In genomic region chr10:114043532-114044250, GRCh38 we compare ENCODE assay signal across 8 cellular contexts. TPM values are rescaled to one million over a fixed set of nuclear protein-coding genes. Genes with fewer than 3 reads are reported as not detected.
DNase-seq lines count a peak whose midpoint lies in the region; ATAC-seq and TF ChIP-seq lines count a peak whose summit lies in the region.

TSS of gene ADRB1 (plus strand) at chr10:114043866. CDS start at chr10:114044133, 267 bp downstream.

- in situ Hi-C loops in Panc1 (cut with HindIII; ENCODE audit: low pct_unique_long_range_greater_than_20kb, low sequenced_read_pairs): no loop called here

- DNase-seq in AG08395 (ENCODE audit: low spot score) (peak; percentile 20), Panc1 (ENCODE audit: low read depth, low spot score) (no peak), ascending aorta (ENCODE audit: low spot score in 2 of 2) (peak in 1 of 2 donors; percentile 77), hepatocyte (ENCODE audit: low spot score) (peak; percentile 76), posterior vena cava (ENCODE audit: low spot score) (peak; percentile 91)

- peak within 1 kb of the TSS; percentile 94 for H3K4me2 ChIP-seq in hepatocyte

- CTCF ChIA-PET in Panc1 (lab: Charles Lee): interaction anchor here (0.6 kb wide), 2 partner anchors 86 to 315 kb away, joined by 3 to 5 read pairs; no protein-coding TSS in a partner anchor

- H3K27ac ChIP-seq in Panc1 (ENCODE audit: low read length) (peak within 1 kb of the TSS; percentile 89), ascending aorta (no peak within 1 kb of the TSS), hepatocyte (no peak within 1 kb of the TSS)

- H3K4me1 ChIP-seq in Panc1 (ENCODE audit: control insufficient read depth, insufficient read depth, low read length): peaks cover 45% of the 10 kb centered on the region
- no peaks in the 10 kb centered on the region for H3K4me1 ChIP-seq in ascending aorta
- H3K4me1 ChIP-seq in hepatocyte (ENCODE audit: insufficient read depth): no peaks in the 10 kb centered on the region

- no peaks in the 10 kb centered on the region for H3K79me2 ChIP-seq in hepatocyte

- intact Hi-C loops in Panc1 (cut with micrococcal nuclease; ENCODE audit: unreplicated experiment) (loop anchor here (10.0 kb wide), 1 partner anchor 119 kb away; no protein-coding TSS in a partner anchor), ascending aorta (cut with DNase I) (no loop called here), posterior vena cava (cut with DNase I) (no loop called here)

- peak within 1 kb of the TSS; percentile 52 for H2AFZ ChIP-seq in hepatocyte

- TF ChIP-seq CTCF in Panc1 (IDR thresholded peaks at IDR 0.05): no peak
- no peak for TF ChIP-seq CTCF in ascending aorta (IDR thresholded peaks at IDR 0.05)
- no peak for TF ChIP-seq CTCF in hepatocyte (IDR thresholded peaks at IDR 0.05; ENCODE audit: poor library complexity)

- no peaks in the 10 kb centered on the region for H3K9me2 ChIP-seq in hepatocyte (replicated peaks; ENCODE audit: insufficient read depth)

- peak within 1 kb of the TSS; percentile 71 to 89 for H3K4me3 ChIP-seq in Panc1 (ENCODE audit: low read depth in 2 of 2, low read length in 2 of 2)
- peak within 1 kb of the TSS; percentile 48 to 59 for H3K4me3 ChIP-seq in ascending aorta
- peak within 1 kb of the TSS; percentile 36 for H3K4me3 ChIP-seq in hepatocyte

- BruUV-seq in Panc1 (replicated peaks; lab: Mats Ljungman, UMichigan): no TSS peak

- no peaks in the 10 kb centered on the region for H3K27me3 ChIP-seq in Panc1 (ENCODE audit: control insufficient read depth, insufficient read depth, low read length)
- no peaks in the 10 kb centered on the region for H3K27me3 ChIP-seq in ascending aorta
- H3K27me3 ChIP-seq in hepatocyte: peaks cover 78% of the 10 kb centered on the region

- no peaks in the 10 kb centered on the region for H3K9me3 ChIP-seq in Panc1 (ENCODE audit: control insufficient read depth, insufficient read depth, low read depth, low read length)
- no peaks in the 10 kb centered on the region for H3K9me3 ChIP-seq in ascending aorta
- H3K9me3 ChIP-seq in hepatocyte (ENCODE audit: low read depth): no peaks in the 10 kb centered on the region

- WGBS in hepatocyte (ENCODE audit: low lambda C conversion rate, missing lambda C conversion rate): 3% methylated on average over 20 of the region's 91 CpGs

- no peaks in the 10 kb centered on the region for H4K20me1 ChIP-seq in hepatocyte (ENCODE audit: insufficient read depth, poor library complexity, severe bottlenecking)

- no peaks in the 10 kb centered on the region for H3K36me3 ChIP-seq in Panc1 (ENCODE audit: control insufficient read depth, insufficient read depth, low read length)
- no peaks in the 10 kb centered on the region for H3K36me3 ChIP-seq in ascending aorta
- no peaks in the 10 kb centered on the region for H3K36me3 ChIP-seq in hepatocyte (replicated peaks; ENCODE audit: insufficient read depth, low read depth)

- TF ChIP-seq POLR2A in GM18526 (IDR thresholded peaks at IDR 0.05; ENCODE audit: extremely low read depth, insufficient read length): peak; percentile 39

- peak; percentile 33 for ATAC-seq in HG03565 (IDR thresholded peaks at IDR 0.05; ENCODE audit: unreplicated experiment)
- peak; percentile 90 for ATAC-seq in Panc1
- no peak for ATAC-seq in GM18858 (IDR thresholded peaks at IDR 0.05; ENCODE audit: unreplicated experiment)

- POLR2A ChIA-PET in Panc1 (lab: Charles Lee): interaction anchor here (0.6 to 1.0 kb wide), 2 partner anchors 25 to 47 kb away, joined by 4 to 5 read pairs; no protein-coding TSS in a partner anchor

RNA-seq across cellular contexts. Expression of gene ADRB1, which starts in this region (rescaled TPM):
- 12.9 TPM for total RNA-seq in Panc1 (2021; ENCODE audit: unreplicated experiment)
- 11.0 TPM for polyA plus RNA-seq in Panc1 (2012; ENCODE audit: insufficient read length)
- not detected for total RNA-seq in ascending aorta
- total RNA-seq in hepatocyte: 1.0 and 1.2 TPM in 2 replicates
- polyA plus RNA-seq in hepatocyte: 0.10 and 0.60 TPM in 2 replicates
- total RNA-seq in posterior vena cava: under 1 TPM; 0.14 to 0.32 TPM

Comparison
In these comparisons a context has a peak if more than half of its experiments do, and no peak if none do; other contexts are left out.
1. Peak in DNase-seq in posterior vena cava; RNA of the gene not detected or under 1 TPM.